Comparison of ENCODE assay signal across 1 cellular context in the genomic region with DNA sequence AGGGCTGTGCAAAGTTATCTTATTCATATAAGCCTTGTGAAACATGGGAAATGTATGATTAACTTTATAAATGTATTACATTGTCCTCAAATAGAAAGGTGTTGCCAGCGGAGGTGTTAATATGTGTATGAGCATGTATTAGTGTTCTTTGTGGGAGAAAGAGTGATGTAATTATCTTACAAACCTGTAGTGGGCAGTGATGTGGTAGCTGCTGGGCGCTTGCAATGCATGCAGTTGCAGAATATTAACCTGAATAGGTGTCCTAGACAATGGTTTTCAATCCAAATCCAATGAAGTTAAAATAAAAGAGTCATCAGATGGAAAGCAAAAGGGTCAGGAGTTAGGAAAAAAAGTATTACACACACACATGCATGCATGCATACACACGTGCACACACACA.
TF ChIP-seq lines count a peak whose summit lies in the region.

No MANE protein-coding gene starts in this region.

TF ChIP-seq in GM23338, 12 proteins besides CTCF, POLR2A, EP300 and RAD21 (continued from another document):
- TF ChIP-seq, protein P1, sequence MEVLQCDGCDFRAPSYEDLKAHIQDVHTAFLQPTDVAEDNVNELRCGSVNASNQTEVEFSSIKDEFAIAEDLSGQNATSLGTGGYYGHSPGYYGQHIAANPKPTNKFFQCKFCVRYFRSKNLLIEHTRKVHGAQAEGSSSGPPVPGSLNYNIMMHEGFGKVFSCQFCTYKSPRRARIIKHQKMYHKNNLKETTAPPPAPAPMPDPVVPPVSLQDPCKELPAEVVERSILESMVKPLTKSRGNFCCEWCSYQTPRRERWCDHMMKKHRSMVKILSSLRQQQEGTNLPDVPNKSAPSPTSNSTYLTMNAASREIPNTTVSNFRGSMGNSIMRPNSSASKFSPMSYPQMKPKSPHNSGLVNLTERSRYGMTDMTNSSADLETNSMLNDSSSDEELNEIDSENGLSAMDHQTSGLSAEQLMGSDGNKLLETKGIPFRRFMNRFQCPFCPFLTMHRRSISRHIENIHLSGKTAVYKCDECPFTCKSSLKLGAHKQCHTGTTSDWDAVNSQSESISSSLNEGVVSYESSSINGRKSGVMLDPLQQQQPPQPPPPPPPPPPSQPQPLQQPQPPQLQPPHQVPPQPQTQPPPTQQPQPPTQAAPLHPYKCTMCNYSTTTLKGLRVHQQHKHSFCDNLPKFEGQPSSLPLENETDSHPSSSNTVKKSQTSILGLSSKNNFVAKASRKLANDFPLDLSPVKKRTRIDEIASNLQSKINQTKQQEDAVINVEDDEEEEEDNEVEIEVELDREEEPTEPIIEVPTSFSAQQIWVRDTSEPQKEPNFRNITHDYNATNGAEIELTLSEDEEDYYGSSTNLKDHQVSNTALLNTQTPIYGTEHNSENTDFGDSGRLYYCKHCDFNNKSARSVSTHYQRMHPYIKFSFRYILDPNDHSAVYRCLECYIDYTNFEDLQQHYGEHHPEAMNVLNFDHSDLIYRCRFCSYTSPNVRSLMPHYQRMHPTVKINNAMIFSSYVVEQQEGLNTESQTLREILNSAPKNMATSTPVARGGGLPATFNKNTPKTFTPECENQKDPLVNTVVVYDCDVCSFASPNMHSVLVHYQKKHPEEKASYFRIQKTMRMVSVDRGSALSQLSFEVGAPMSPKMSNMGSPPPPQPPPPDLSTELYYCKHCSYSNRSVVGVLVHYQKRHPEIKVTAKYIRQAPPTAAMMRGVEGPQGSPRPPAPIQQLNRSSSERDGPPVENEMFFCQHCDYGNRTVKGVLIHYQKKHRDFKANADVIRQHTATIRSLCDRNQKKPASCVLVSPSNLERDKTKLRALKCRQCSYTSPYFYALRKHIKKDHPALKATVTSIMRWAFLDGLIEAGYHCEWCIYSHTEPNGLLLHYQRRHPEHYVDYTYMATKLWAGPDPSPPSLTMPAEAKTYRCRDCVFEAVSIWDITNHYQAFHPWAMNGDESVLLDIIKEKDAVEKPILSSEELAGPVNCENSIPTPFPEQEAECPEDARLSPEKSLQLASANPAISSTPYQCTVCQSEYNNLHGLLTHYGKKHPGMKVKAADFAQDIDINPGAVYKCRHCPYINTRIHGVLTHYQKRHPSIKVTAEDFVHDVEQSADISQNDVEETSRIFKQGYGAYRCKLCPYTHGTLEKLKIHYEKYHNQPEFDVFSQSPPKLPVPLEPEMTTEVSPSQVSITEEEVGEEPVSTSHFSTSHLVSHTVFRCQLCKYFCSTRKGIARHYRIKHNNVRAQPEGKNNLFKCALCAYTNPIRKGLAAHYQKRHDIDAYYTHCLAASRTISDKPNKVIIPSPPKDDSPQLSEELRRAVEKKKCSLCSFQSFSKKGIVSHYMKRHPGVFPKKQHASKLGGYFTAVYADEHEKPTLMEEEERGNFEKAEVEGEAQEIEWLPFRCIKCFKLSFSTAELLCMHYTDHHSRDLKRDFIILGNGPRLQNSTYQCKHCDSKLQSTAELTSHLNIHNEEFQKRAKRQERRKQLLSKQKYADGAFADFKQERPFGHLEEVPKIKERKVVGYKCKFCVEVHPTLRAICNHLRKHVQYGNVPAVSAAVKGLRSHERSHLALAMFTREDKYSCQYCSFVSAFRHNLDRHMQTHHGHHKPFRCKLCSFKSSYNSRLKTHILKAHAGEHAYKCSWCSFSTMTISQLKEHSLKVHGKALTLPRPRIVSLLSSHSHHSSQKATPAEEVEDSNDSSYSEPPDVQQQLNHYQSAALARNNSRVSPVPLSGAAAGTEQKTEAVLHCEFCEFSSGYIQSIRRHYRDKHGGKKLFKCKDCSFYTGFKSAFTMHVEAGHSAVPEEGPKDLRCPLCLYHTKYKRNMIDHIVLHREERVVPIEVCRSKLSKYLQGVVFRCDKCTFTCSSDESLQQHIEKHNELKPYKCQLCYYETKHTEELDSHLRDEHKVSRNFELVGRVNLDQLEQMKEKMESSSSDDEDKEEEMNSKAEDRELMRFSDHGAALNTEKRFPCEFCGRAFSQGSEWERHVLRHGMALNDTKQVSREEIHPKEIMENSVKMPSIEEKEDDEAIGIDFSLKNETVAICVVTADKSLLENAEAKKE (CRISPR knock-in tag; IDR thresholded peaks at IDR 0.05): no peak
- no peak for TF ChIP-seq EZH2 (IDR thresholded peaks at IDR 0.05; ENCODE audit: low read depth, unreplicated experiment)
- TF ChIP-seq POLR2AphosphoS5 (IDR thresholded peaks at IDR 0.05; ENCODE audit: low read depth): no peak
- TF ChIP-seq NANOG (IDR thresholded peaks at IDR 0.05; ENCODE audit: borderline replicate concordance): no peak
- TF ChIP-seq JUNB (IDR thresholded peaks at IDR 0.05; ENCODE audit: unreplicated experiment): no peak
- TF ChIP-seq ZNF114 (CRISPR knock-in tag; IDR thresholded peaks at IDR 0.05): no peak
- TF ChIP-seq EZH2phosphoT487 (IDR thresholded peaks at IDR 0.05; ENCODE audit: unreplicated experiment): no peak
- TF ChIP-seq, protein P2, sequence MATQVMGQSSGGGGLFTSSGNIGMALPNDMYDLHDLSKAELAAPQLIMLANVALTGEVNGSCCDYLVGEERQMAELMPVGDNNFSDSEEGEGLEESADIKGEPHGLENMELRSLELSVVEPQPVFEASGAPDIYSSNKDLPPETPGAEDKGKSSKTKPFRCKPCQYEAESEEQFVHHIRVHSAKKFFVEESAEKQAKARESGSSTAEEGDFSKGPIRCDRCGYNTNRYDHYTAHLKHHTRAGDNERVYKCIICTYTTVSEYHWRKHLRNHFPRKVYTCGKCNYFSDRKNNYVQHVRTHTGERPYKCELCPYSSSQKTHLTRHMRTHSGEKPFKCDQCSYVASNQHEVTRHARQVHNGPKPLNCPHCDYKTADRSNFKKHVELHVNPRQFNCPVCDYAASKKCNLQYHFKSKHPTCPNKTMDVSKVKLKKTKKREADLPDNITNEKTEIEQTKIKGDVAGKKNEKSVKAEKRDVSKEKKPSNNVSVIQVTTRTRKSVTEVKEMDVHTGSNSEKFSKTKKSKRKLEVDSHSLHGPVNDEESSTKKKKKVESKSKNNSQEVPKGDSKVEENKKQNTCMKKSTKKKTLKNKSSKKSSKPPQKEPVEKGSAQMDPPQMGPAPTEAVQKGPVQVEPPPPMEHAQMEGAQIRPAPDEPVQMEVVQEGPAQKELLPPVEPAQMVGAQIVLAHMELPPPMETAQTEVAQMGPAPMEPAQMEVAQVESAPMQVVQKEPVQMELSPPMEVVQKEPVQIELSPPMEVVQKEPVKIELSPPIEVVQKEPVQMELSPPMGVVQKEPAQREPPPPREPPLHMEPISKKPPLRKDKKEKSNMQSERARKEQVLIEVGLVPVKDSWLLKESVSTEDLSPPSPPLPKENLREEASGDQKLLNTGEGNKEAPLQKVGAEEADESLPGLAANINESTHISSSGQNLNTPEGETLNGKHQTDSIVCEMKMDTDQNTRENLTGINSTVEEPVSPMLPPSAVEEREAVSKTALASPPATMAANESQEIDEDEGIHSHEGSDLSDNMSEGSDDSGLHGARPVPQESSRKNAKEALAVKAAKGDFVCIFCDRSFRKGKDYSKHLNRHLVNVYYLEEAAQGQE (IDR thresholded peaks at IDR 0.05; ENCODE audit: unreplicated experiment): no peak
